In genomic region chr7:27187158-27187701, GRCh38 we compare ENCODE assay signal across 18 cellular contexts. TPM values are rescaled to one million over a fixed set of nuclear protein-coding genes. Genes with fewer than 3 reads are reported as not detected.
A peak's percentile ranks its signal among the peaks of the same experiment; 100 is the strongest.
DNase-seq lines count a peak whose midpoint lies in the region; ATAC-seq, FAIRE-seq and TF ChIP-seq lines count a peak whose summit lies in the region.
"Had no signal": no experiment of that assay in that cellular context is flagged by ENCODE, and none has a peak within 500 bp of the region (broad histone marks: within the 10 kb centered on the region; RNA-seq: fewer than 3 reads in every experiment).

No MANE protein-coding gene starts in this region.

- no peak for FAIRE-seq in kidney (lab: Jason Lieb, UNC)
- FAIRE-seq: A204.1, TTC549 had no signal

- H3K36me3 ChIP-seq in mucosa of rectum (ENCODE audit: control insufficient read depth in 2 of 2, insufficient read depth in 2 of 2, low read length in 2 of 2) (no peaks in the 10 kb centered on the region), transverse colon (no peaks in the 10 kb centered on the region), kidney (ENCODE audit: control insufficient read depth in 1 of 2, insufficient read depth in 2 of 2, low read length in 2 of 2) (no peaks in the 10 kb centered on the region)

- H3K9ac ChIP-seq in mucosa of rectum (ENCODE audit: low read depth in 1 of 2, low read length in 2 of 2), result peak overlapping the region; percentile 90 to 96
- H3K9ac ChIP-seq in kidney (ENCODE audit: low read length in 2 of 2), result no peak overlapping the region

- peaks cover 4% of the 10 kb centered on the region for H3K36me3 Mint-ChIP-seq in activated CD4-positive, alpha-beta memory T cell treated with anti-CD3 and anti-CD28 coated beads for 36 hours
- peaks cover 5% of the 10 kb centered on the region for H3K36me3 Mint-ChIP-seq in activated CD4-positive, alpha-beta memory T cell treated with anti-CD3 and anti-CD28 coated beads, Interleukin-2, amount 10 ng/mL, durations not matched to agents 7 days and 5 days (ENCODE audit: low read depth)

- H3K4me3 Mint-ChIP-seq in activated CD4-positive, alpha-beta memory T cell treated with anti-CD3 and anti-CD28 coated beads for 36 hours, result no peak overlapping the region
- no peak overlapping the region for H3K4me3 Mint-ChIP-seq in activated CD4-positive, alpha-beta memory T cell treated with anti-CD3 and anti-CD28 coated beads, Interleukin-2, amount 10 ng/mL, durations not matched to agents 7 days and 5 days

- no peak for ATAC-seq in GM18873 (IDR thresholded peaks at IDR 0.05; ENCODE audit: low FRiP score, unreplicated experiment)
- ATAC-seq: Right ventricle myocardium inferior had no signal

- in situ Hi-C loops in transverse colon (cut with MboI; ENCODE audit: low pct_ligation_motif_present in 1 of 4, low pct_unique_long_range_greater_than_20kb in 1 of 4, low sequenced_read_pairs in 3 of 4), result loop anchor here in 3 of 4 donors (10.0 to 25.0 kb wide), 2 partner anchors 1325 to 1332 kb away; no protein-coding TSS in a partner anchor

- intact Hi-C loops in activated CD4-positive, alpha-beta memory T cell treated with anti-CD3 and anti-CD28 coated beads for 36 hours (cut with micrococcal nuclease), result loop anchor here (5.0 kb wide), 2 partner anchors 35 to 1325 kb away; partner anchors contain the start of gene HOXA3
- intact Hi-C loops in transverse colon (cut with DNase I; ENCODE audit: low total_unique reads) (loop anchor here (5.0 kb wide), 1 partner anchor 830 kb away; no protein-coding TSS in a partner anchor), kidney (cut with DNase I) (no loop called here)

- H3K4me3 ChIP-seq in mucosa of rectum (ENCODE audit: low read length in 2 of 2) (peak overlapping the region; percentile 83 to 87), transverse colon (peak overlapping the region; percentile 37 to 79 (median 57)), kidney (ENCODE audit: low read length in 2 of 2) (peak overlapping the region in 1 of 2 donors; percentile 43)
- H3K4me3 ChIP-seq: testis had no signal

- H3K27ac ChIP-seq in VCaP (peak overlapping the region; percentile 98), mucosa of rectum (ENCODE audit: low read depth in 2 of 2, low read length in 2 of 2) (peak overlapping the region; percentile 91 to 93), transverse colon (peak overlapping the region; percentile 95 to 99 (median 98)), caudate nucleus (ENCODE audit: low read depth, low read length) (no peak overlapping the region), kidney (ENCODE audit: low read depth in 2 of 2, low read length in 2 of 2) (peak overlapping the region in 1 of 2 donors; percentile 59)
- H3K27ac ChIP-seq: testis had no signal

- POLR2A ChIA-PET in activated CD4-positive, alpha-beta memory T cell treated with anti-CD3 and anti-CD28 coated beads for 36 hours (lab: Charles Lee), result no interaction called here
- POLR2A ChIA-PET in activated CD4-positive, alpha-beta memory T cell treated with anti-CD3 and anti-CD28 coated beads, Interleukin-2, amount 10 ng/mL, durations not matched to agents 7 days and 5 days (lab: Charles Lee), result interaction anchor here (1.0 kb wide), 1 partner anchor 14 kb away, joined by 4 read pairs; no protein-coding TSS in a partner anchor

- peaks cover 84% of the 10 kb centered on the region for H3K27me3 Mint-ChIP-seq in activated CD4-positive, alpha-beta memory T cell treated with anti-CD3 and anti-CD28 coated beads for 36 hours
- peaks cover 96% of the 10 kb centered on the region for H3K27me3 Mint-ChIP-seq in activated CD4-positive, alpha-beta memory T cell treated with anti-CD3 and anti-CD28 coated beads, Interleukin-2, amount 10 ng/mL, durations not matched to agents 7 days and 5 days

- TF ChIP-seq POLR2A in transverse colon (IDR thresholded peaks at IDR 0.05), result no peak

- peak; percentile 3 for DNase-seq in activated CD4-positive, alpha-beta memory T cell treated with anti-CD3 and anti-CD28 coated beads for 36 hours
- no peak for DNase-seq in activated CD4-positive, alpha-beta memory T cell treated with anti-CD3 and anti-CD28 coated beads, Interleukin-2, amount 10 ng/mL, durations not matched to agents 7 days and 5 days
- no peak for DNase-seq in transverse colon
- DNase-seq in caudate nucleus (lab: John Stamatoyannopoulos, UW), result no peak
- no peak for DNase-seq in kidney
- DNase-seq: cerebellar nuclear complex, KG1, NCI-H187, NCI-H524 treated with DMSO at 0.1 percent for 48 hours, testis had no signal

- peaks cover 59 to 82% of the 10 kb centered on the region in 2 donors for H3K4me1 ChIP-seq in mucosa of rectum (ENCODE audit: control insufficient read depth in 2 of 2, insufficient read depth in 2 of 2, low read length in 2 of 2)
- peaks cover 19 to 71% (median 57%) of the 10 kb centered on the region in 4 donors for H3K4me1 ChIP-seq in transverse colon
- peaks cover 0 to 4% of the 10 kb centered on the region in 2 donors for H3K4me1 ChIP-seq in kidney (ENCODE audit: control insufficient read depth in 1 of 2, insufficient read depth in 1 of 2, low read depth in 1 of 2, low read length in 2 of 2)

- no peaks in the 10 kb centered on the region for H3K9me3 Mint-ChIP-seq in activated CD4-positive, alpha-beta memory T cell treated with anti-CD3 and anti-CD28 coated beads for 36 hours
- H3K9me3 Mint-ChIP-seq in activated CD4-positive, alpha-beta memory T cell treated with anti-CD3 and anti-CD28 coated beads, Interleukin-2, amount 10 ng/mL, durations not matched to agents 7 days and 5 days, result no peaks in the 10 kb centered on the region
- H3K9me3 Mint-ChIP-seq: activated naive CD8-positive, alpha-beta T cell treated with anti-CD3 and anti-CD28 coated beads, Interleukin-2, amount 10 ng/mL, durations not matched to agents 7 days and 5 days had no signal

- CTCF ChIA-PET in activated CD4-positive, alpha-beta memory T cell treated with anti-CD3 and anti-CD28 coated beads for 36 hours (lab: Charles Lee), result interaction anchor here (0.9 to 6.5 kb wide), 7 partner anchors 7 to 55 kb away, joined by 3 to 45 read pairs (median 4); partner anchors contain the start of genes EVX1 and HOXA13
- CTCF ChIA-PET in activated CD4-positive, alpha-beta memory T cell treated with anti-CD3 and anti-CD28 coated beads, Interleukin-2, amount 10 ng/mL, durations not matched to agents 7 days and 5 days (lab: Charles Lee), result interaction anchor here (0.9 to 4.7 kb wide), 4 partner anchors 8 to 1335 kb away, joined by 3 to 26 read pairs (median 6); no protein-coding TSS in a partner anchor

- peaks cover 14 to 33% of the 10 kb centered on the region in 2 donors for H3K27me3 ChIP-seq in mucosa of rectum (ENCODE audit: control insufficient read depth in 2 of 2, insufficient read depth in 2 of 2, low read length in 2 of 2)
- H3K27me3 ChIP-seq in transverse colon, result peaks cover 68% of the 10 kb centered on the region

- peaks cover 48% of the 10 kb centered on the region for H3K4me1 Mint-ChIP-seq in activated CD4-positive, alpha-beta memory T cell treated with anti-CD3 and anti-CD28 coated beads for 36 hours (ENCODE audit: low read depth)
- peaks cover 39% of the 10 kb centered on the region for H3K4me1 Mint-ChIP-seq in activated CD4-positive, alpha-beta memory T cell treated with anti-CD3 and anti-CD28 coated beads, Interleukin-2, amount 10 ng/mL, durations not matched to agents 7 days and 5 days

- H3K9me3 ChIP-seq in mucosa of rectum (ENCODE audit: control insufficient read depth in 2 of 2, low read length in 2 of 2) (no peaks in the 10 kb centered on the region), transverse colon (no peaks in the 10 kb centered on the region), kidney (ENCODE audit: control insufficient read depth in 1 of 2, low read length in 2 of 2) (no peaks in the 10 kb centered on the region)
- H3K9me3 ChIP-seq: testis had no signal

- H3K27ac Mint-ChIP-seq in activated CD4-positive, alpha-beta memory T cell treated with anti-CD3 and anti-CD28 coated beads for 36 hours, result no peak overlapping the region
- no peak overlapping the region for H3K27ac Mint-ChIP-seq in activated CD4-positive, alpha-beta memory T cell treated with anti-CD3 and anti-CD28 coated beads, Interleukin-2, amount 10 ng/mL, durations not matched to agents 7 days and 5 days
- H3K27ac Mint-ChIP-seq: activated naive CD8-positive, alpha-beta T cell treated with anti-CD3 and anti-CD28 coated beads, Interleukin-2, amount 10 ng/mL, durations not matched to agents 7 days and 5 days had no signal

- no peak for TF ChIP-seq EP300 in transverse colon (IDR thresholded peaks at IDR 0.05; ENCODE audit: low read depth)

- 0 to 15% methylated on average over 2 to 5 of the region's 5 CpGs for WGBS in transverse colon (ENCODE audit: low coverage in 1 of 2), 2 donors

- TF ChIP-seq CTCF in VCaP (conservative IDR thresholded peaks at IDR 0.05) (no peak), transverse colon (IDR thresholded peaks at IDR 0.05) (no peak), kidney (IDR thresholded peaks at IDR 0.05; ENCODE audit: borderline replicate concordance, extremely low read depth, insufficient read depth) (no peak)

RNA-seq across cellular contexts. Expression of gene HOXA11, which starts 2.2 kb away (rescaled TPM):
- total RNA-seq in activated CD4-positive, alpha-beta memory T cell treated with anti-CD3 and anti-CD28 coated beads for 36 hours, result not detected
- not detected for total RNA-seq in activated CD4-positive, alpha-beta memory T cell treated with anti-CD3 and anti-CD28 coated beads, Interleukin-2, amount 10 ng/mL, durations not matched to agents 7 days and 5 days
- total RNA-seq in transverse colon, result 10 to 100 TPM in 1 of 4 donors, 1 to 10 TPM in 3; 4.5 to 21.3 (median 7.7) TPM
- 5.2 TPM for total RNA-seq in kidney
- polyA plus RNA-seq in kidney (ENCODE audit: insufficient read depth, low read depth, low replicate concordance), result 5.5 TPM
- total RNA-seq: activated naive CD8-positive, alpha-beta T cell treated with anti-CD3 and anti-CD28 coated beads, Interleukin-2, amount 10 ng/mL, durations not matched to agents 7 days and 5 days; Right ventricle myocardium inferior had no signal
- polyA plus RNA-seq: esophagus had no signal

RNA-seq across cellular contexts. Expression of gene HOXA13, which starts 12.7 kb away (rescaled TPM):
- not detected for total RNA-seq in activated CD4-positive, alpha-beta memory T cell treated with anti-CD3 and anti-CD28 coated beads for 36 hours
- not detected for total RNA-seq in activated CD4-positive, alpha-beta memory T cell treated with anti-CD3 and anti-CD28 coated beads, Interleukin-2, amount 10 ng/mL, durations not matched to agents 7 days and 5 days
- 10 to 100 TPM; 22.5 to 69.9 (median 38.7) TPM for total RNA-seq in transverse colon
- 0.44 TPM for total RNA-seq in kidney
- 0.17 TPM for polyA plus RNA-seq in kidney (ENCODE audit: insufficient read depth, low read depth, low replicate concordance)
- total RNA-seq: activated naive CD8-positive, alpha-beta T cell treated with anti-CD3 and anti-CD28 coated beads, Interleukin-2, amount 10 ng/mL, durations not matched to agents 7 days and 5 days; Right ventricle myocardium inferior; testis had no signal
- polyA plus RNA-seq: esophagus had no signal

RNA-seq across cellular contexts. Expression of gene HOXA10, which starts 13.1 kb away (rescaled TPM):
- total RNA-seq in activated CD4-positive, alpha-beta memory T cell treated with anti-CD3 and anti-CD28 coated beads for 36 hours, result not detected
- total RNA-seq in activated CD4-positive, alpha-beta memory T cell treated with anti-CD3 and anti-CD28 coated beads, Interleukin-2, amount 10 ng/mL, durations not matched to agents 7 days and 5 days, result not detected
- total RNA-seq in transverse colon (10 to 100 TPM; 19.8 to 68.9 (median 36.4) TPM), kidney (16.3 TPM)
- 17.9 TPM for polyA plus RNA-seq in kidney (ENCODE audit: insufficient read depth, low read depth, low replicate concordance)
- total RNA-seq: activated naive CD8-positive, alpha-beta T cell treated with anti-CD3 and anti-CD28 coated beads, Interleukin-2, amount 10 ng/mL, durations not matched to agents 7 days and 5 days; Right ventricle myocardium inferior had no signal

RNA-seq across cellular contexts. Expression of gene HOXA9, which starts 21.9 kb away (rescaled TPM):
- under 1 TPM in 1 of 2 experiments, not detected in 1; 0.19 TPM for total RNA-seq in activated CD4-positive, alpha-beta memory T cell treated with anti-CD3 and anti-CD28 coated beads for 36 hours
- not detected for total RNA-seq in activated CD4-positive, alpha-beta memory T cell treated with anti-CD3 and anti-CD28 coated beads, Interleukin-2, amount 10 ng/mL, durations not matched to agents 7 days and 5 days
- total RNA-seq in transverse colon, result 100 to 1,000 TPM in 1 of 4 donors, 10 to 100 TPM in 3; 19.5 to 130 (median 50.6) TPM
- 36.8 TPM for total RNA-seq in kidney
- polyA plus RNA-seq in kidney (ENCODE audit: insufficient read depth, low read depth, low replicate concordance), result 36.7 TPM
- total RNA-seq: activated naive CD8-positive, alpha-beta T cell treated with anti-CD3 and anti-CD28 coated beads, Interleukin-2, amount 10 ng/mL, durations not matched to agents 7 days and 5 days; Right ventricle myocardium inferior had no signal

RNA-seq across cellular contexts. Expression of gene HOXA7, which starts 30.8 kb away (rescaled TPM):
- total RNA-seq in activated CD4-positive, alpha-beta memory T cell treated with anti-CD3 and anti-CD28 coated beads for 36 hours, result not detected
- not detected for total RNA-seq in activated CD4-positive, alpha-beta memory T cell treated with anti-CD3 and anti-CD28 coated beads, Interleukin-2, amount 10 ng/mL, durations not matched to agents 7 days and 5 days
- total RNA-seq in transverse colon, result 10 to 100 TPM in 3 of 4 donors, 1 to 10 TPM in 1; 7.0 to 22.9 (median 12.8) TPM
- 31.3 TPM for total RNA-seq in kidney
- 23.8 TPM for polyA plus RNA-seq in kidney (ENCODE audit: insufficient read depth, low read depth, low replicate concordance)
- total RNA-seq: activated naive CD8-positive, alpha-beta T cell treated with anti-CD3 and anti-CD28 coated beads, Interleukin-2, amount 10 ng/mL, durations not matched to agents 7 days and 5 days; Right ventricle myocardium inferior had no signal

Comparison
In these comparisons a context has a peak if more than half of its experiments do, and no peak if none do; other contexts are left out.
1. H3K9ac ChIP-seq: peak in mucosa of rectum (2 of 2); none in kidney (0 of 2).
2. RNA of gene HOXA13, which starts 12.7 kb away (total RNA-seq): 22.5 to 69.9 TPM in transverse colon; 0.44 TPM in kidney (single experiment), not detected in activated CD4-positive, alpha-beta memory T cell treated with anti-CD3 and anti-CD28 coated beads for 36 hours and not detected in activated CD4-positive, alpha-beta memory T cell treated with anti-CD3 and anti-CD28 coated beads, Interleukin-2, amount 10 ng/mL, durations not matched to agents 7 days and 5 days; every median in the first group is over 10 times any median in the second.
3. RNA of gene HOXA10, which starts 13.1 kb away (total RNA-seq): 19.8 to 68.9 TPM in transverse colon and 16.3 TPM in kidney (single experiment); not detected in activated CD4-positive, alpha-beta memory T cell treated with anti-CD3 and anti-CD28 coated beads for 36 hours and not detected in activated CD4-positive, alpha-beta memory T cell treated with anti-CD3 and anti-CD28 coated beads, Interleukin-2, amount 10 ng/mL, durations not matched to agents 7 days and 5 days; every median in the first group is over 10 times any median in the second.